In the genomic region with DNA sequence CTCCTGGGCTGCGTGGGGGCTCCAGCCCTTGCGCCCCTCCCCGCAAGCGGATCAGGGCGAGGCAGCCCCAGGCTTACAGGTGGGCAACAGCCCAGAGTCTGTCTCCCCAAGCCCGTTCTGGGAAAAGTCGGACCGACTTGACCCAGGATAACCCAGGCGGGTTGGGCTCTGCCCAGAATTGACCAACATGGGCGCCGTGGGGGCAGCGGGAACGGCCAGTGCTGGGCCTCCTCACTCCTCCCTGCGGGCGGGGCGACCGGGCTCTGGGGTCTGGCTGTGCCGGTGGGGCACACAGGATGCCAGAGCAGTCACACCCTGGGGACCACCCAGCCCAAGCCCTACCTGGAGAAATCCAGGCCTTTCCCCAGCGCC, we compare ENCODE assay signal across 1 cellular context.
TF ChIP-seq lines count a peak whose summit lies in the region.

No MANE protein-coding gene starts in this region.

TF ChIP-seq in HepG2, 621 proteins besides CTCF, POLR2A, EP300 and RAD21:
- TF ChIP-seq HNRNPL (IDR thresholded peaks at IDR 0.05; ENCODE audit: low read depth, low read length) = 0 out of 2 replicates have a peak, but pooled peaks have one; percentile 28
- TF ChIP-seq LCORL (IDR thresholded peaks at IDR 0.05) = no peak
- no peak for TF ChIP-seq LCORL (CRISPR knock-in tag; IDR thresholded peaks at IDR 0.05)
TF ChIP-seq in HepG2: peak in this region for 1.
